In genomic region chr16:50501251-50501650, GRCh38 we compare ENCODE assay signal across 29 cellular contexts.
"Had no signal": no experiment of that assay in that cellular context is flagged by ENCODE, and none has a peak within 500 bp of the region (broad histone marks: within the 10 kb centered on the region; RNA-seq: fewer than 3 reads in every experiment).

No MANE protein-coding gene starts in this region.

- H3K4me3 Mint-ChIP-seq: activated CD4-positive, alpha-beta T cell treated with anti-CD3 and anti-CD28 coated beads for 36 hours; activated CD8-positive, alpha-beta T cell treated with anti-CD3 and anti-CD28 coated beads for 36 hours; activated naive CD4-positive, alpha-beta T cell treated with anti-CD3 and anti-CD28 coated beads for 36 hours; activated naive CD8-positive, alpha-beta T cell treated with anti-CD3 and anti-CD28 coated beads, Interleukin-2, amount 10 ng/mL, durations not matched to agents 7 days and 5 days; activated T-helper 17 cell treated with anti-CD3 and anti-CD28 coated beads, Interleukin-2, amount 50 U/mL, for 72 hours had no signal

- H3K4me1 Mint-ChIP-seq: activated CD4-positive, alpha-beta T cell treated with anti-CD3 and anti-CD28 coated beads for 36 hours; activated naive CD8-positive, alpha-beta T cell treated with anti-CD3 and anti-CD28 coated beads, Interleukin-2, amount 10 ng/mL, durations not matched to agents 7 days and 5 days; activated T-helper 17 cell treated with anti-CD3 and anti-CD28 coated beads, Interleukin-2, amount 50 U/mL, for 72 hours had no signal

- FAIRE-seq: K562 had no signal

- H3K27me3 Mint-ChIP-seq: activated CD4-positive, alpha-beta T cell treated with anti-CD3 and anti-CD28 coated beads for 36 hours; activated CD8-positive, alpha-beta T cell treated with anti-CD3 and anti-CD28 coated beads for 36 hours; activated naive CD8-positive, alpha-beta T cell treated with anti-CD3 and anti-CD28 coated beads, Interleukin-2, amount 10 ng/mL, durations not matched to agents 7 days and 5 days had no signal

- DNase-seq: activated CD4-positive, alpha-beta T cell treated with anti-CD3 and anti-CD28 coated beads for 36 hours; activated CD4-positive, alpha-beta T cell treated with anti-CD3 and anti-CD28 coated beads, Interleukin-2, amount 50 U/mL, for 1 hour; activated CD4-positive, CD25-positive, alpha-beta regulatory T cell; activated CD8-positive, alpha-beta T cell treated with anti-CD3 and anti-CD28 coated beads for 36 hours; activated gamma-delta T cell; activated naive CD4-positive, alpha-beta T cell treated with anti-CD3 and anti-CD28 coated beads for 36 hours; activated naive CD8-positive, alpha-beta T cell treated with anti-CD3 and anti-CD28 coated beads, Interleukin-2, amount 10 ng/mL, durations not matched to agents 7 days and 5 days; activated T-cell treated with anti-CD3 and anti-CD28 coated beads for 4 hours; activated T-cell treated with anti-CD3 and anti-CD28 coated beads, Interleukin-2, amount 50 U/mL, for 48 hours; aorta; body of pancreas; Karpas-422; MM.1S; NCI-H1105 treated with DMSO at 0.1 percent for 48 hours; NCI-H1436 treated with DMSO at 0.1 percent for 48 hours; NCI-H187; NCI-H2081 treated with DMSO at 0.1 percent for 48 hours; NCI-H446; NCI-H524; Peyer's patch; Right ventricle myocardium superior; SJCRH30; SK-N-SH; T-helper 1 cell had no signal

- H3K4me1 ChIP-seq: adrenal gland, body of pancreas, Peyer's patch, SJCRH30 had no signal

- H3K27ac Mint-ChIP-seq: activated CD4-positive, alpha-beta T cell treated with anti-CD3 and anti-CD28 coated beads for 36 hours; activated CD8-positive, alpha-beta T cell treated with anti-CD3 and anti-CD28 coated beads for 36 hours; activated naive CD4-positive, alpha-beta T cell treated with anti-CD3 and anti-CD28 coated beads for 36 hours; activated naive CD8-positive, alpha-beta T cell treated with anti-CD3 and anti-CD28 coated beads, Interleukin-2, amount 10 ng/mL, durations not matched to agents 7 days and 5 days; activated T-helper 17 cell treated with anti-CD3 and anti-CD28 coated beads, Interleukin-2, amount 50 U/mL, for 72 hours had no signal

- H3K27ac ChIP-seq: adrenal gland, body of pancreas, Peyer's patch, RWPE1, SJCRH30, VCaP had no signal

- H3K4me2 ChIP-seq: SK-N-SH had no signal

- H3K36me3 ChIP-seq: adrenal gland, Peyer's patch, SJCRH30 had no signal

- H3K9me3 Mint-ChIP-seq: activated CD8-positive, alpha-beta T cell treated with anti-CD3 and anti-CD28 coated beads for 36 hours; activated naive CD4-positive, alpha-beta T cell treated with anti-CD3 and anti-CD28 coated beads for 36 hours; activated naive CD8-positive, alpha-beta T cell treated with anti-CD3 and anti-CD28 coated beads, Interleukin-2, amount 10 ng/mL, durations not matched to agents 7 days and 5 days; activated T-helper 17 cell treated with anti-CD3 and anti-CD28 coated beads, Interleukin-2, amount 50 U/mL, for 72 hours had no signal

- H3K36me3 Mint-ChIP-seq: activated naive CD8-positive, alpha-beta T cell treated with anti-CD3 and anti-CD28 coated beads, Interleukin-2, amount 10 ng/mL, durations not matched to agents 7 days and 5 days had no signal

- H3K9me3 ChIP-seq: adrenal gland, body of pancreas, Peyer's patch, SJCRH30, SK-N-SH had no signal

- ATAC-seq: activated CD4-positive, alpha-beta T cell treated with anti-CD3 and anti-CD28 coated beads for 36 hours; activated CD8-positive, alpha-beta T cell treated with anti-CD3 and anti-CD28 coated beads for 36 hours; activated T-helper 17 cell treated with anti-CD3 and anti-CD28 coated beads, Interleukin-2, amount 50 U/mL, for 72 hours; body of pancreas; K562 had no signal

- H3K9ac ChIP-seq: SK-N-SH had no signal

- H3K4me3 ChIP-seq: adrenal gland, body of pancreas, K562, Peyer's patch, SJCRH30 had no signal

- H3K27me3 ChIP-seq: adrenal gland, body of pancreas, Peyer's patch had no signal
